Comparison of ENCODE assay signal across 16 cellular contexts in genomic region chr16:84992700-84993075, GRCh38. TPM values are rescaled to one million over a fixed set of nuclear protein-coding genes. Genes with fewer than 3 reads are reported as not detected.
DNase-seq lines count a peak whose midpoint lies in the region; ATAC-seq and TF ChIP-seq lines count a peak whose summit lies in the region.
"Had no signal": no experiment of that assay in that cellular context is flagged by ENCODE, and none has a peak within 500 bp of the region (broad histone marks: within the 10 kb centered on the region; RNA-seq: fewer than 3 reads in every experiment).

No MANE protein-coding gene starts in this region.

- H3K4me3 Mint-ChIP-seq in Caco-2 (ENCODE audit: unreplicated experiment) = peak overlapping the region; percentile 36
- H3K4me3 Mint-ChIP-seq: CD4-positive, CD25-positive, alpha-beta regulatory T cell; neural crest cell had no signal

- no peak for ATAC-seq in GM19324 (IDR thresholded peaks at IDR 0.05; ENCODE audit: low FRiP score, unreplicated experiment)
- ATAC-seq in GM18519 (IDR thresholded peaks at IDR 0.05; ENCODE audit: low FRiP score, unreplicated experiment) = no peak
- ATAC-seq: left lobe of liver had no signal

- no peak overlapping the region for H2AFZ ChIP-seq in hepatocyte

- H4K20me1 ChIP-seq in hepatocyte (ENCODE audit: insufficient read depth, poor library complexity, severe bottlenecking) = peaks cover 11% of the 10 kb centered on the region

- H3K4me1 Mint-ChIP-seq in Caco-2 (ENCODE audit: low read depth, unreplicated experiment) = peaks cover 35% of the 10 kb centered on the region
- H3K4me1 Mint-ChIP-seq: neural crest cell had no signal

- H3K9me3 ChIP-seq in Caco-2 = no peaks in the 10 kb centered on the region
- no peaks in the 10 kb centered on the region for H3K9me3 ChIP-seq in hepatocyte (ENCODE audit: low read depth)
- H3K9me3 ChIP-seq in subcutaneous abdominal adipose tissue (ENCODE audit: control insufficient read depth in 5 of 5, low read length in 5 of 5) = no peaks in the 10 kb centered on the region
- H3K9me3 ChIP-seq in WERI-Rb-1 (ENCODE audit: severe bottlenecking) = no peaks in the 10 kb centered on the region

- H3K4me1 ChIP-seq in Caco-2 = peaks cover 32% of the 10 kb centered on the region
- H3K4me1 ChIP-seq in hepatocyte (ENCODE audit: insufficient read depth) = peaks cover 33% of the 10 kb centered on the region
- peaks cover 0 to 25% (median 16%) of the 10 kb centered on the region in 5 donors for H3K4me1 ChIP-seq in subcutaneous abdominal adipose tissue (ENCODE audit: control insufficient read depth in 5 of 5, insufficient read depth in 5 of 5, low read length in 5 of 5)

- peaks cover 91% of the 10 kb centered on the region for H3K36me3 Mint-ChIP-seq in Caco-2 (ENCODE audit: insufficient read depth, unreplicated experiment)

- BruUV-seq in Caco-2 (replicated peaks; lab: Mats Ljungman, UMichigan) = no TSS peak

- H3K4me3 ChIP-seq in Caco-2 (ENCODE audit: low read depth, low read length) = no peak overlapping the region
- H3K4me3 ChIP-seq in hepatocyte = no peak overlapping the region
- H3K4me3 ChIP-seq in subcutaneous abdominal adipose tissue (ENCODE audit: low read depth in 1 of 5, low read length in 5 of 5) = no peak overlapping the region
- H3K4me3 ChIP-seq in WERI-Rb-1 (ENCODE audit: low read depth, low read length) = no peak overlapping the region

- peak overlapping the region; percentile 98 for H3K27ac ChIP-seq in hepatocyte
- H3K27ac ChIP-seq in subcutaneous abdominal adipose tissue (ENCODE audit: low read depth, low read length) = peak overlapping the region; percentile 37
- H3K27ac ChIP-seq in WERI-Rb-1 = no peak overlapping the region

- no peaks in the 10 kb centered on the region for H3K27me3 Mint-ChIP-seq in Caco-2 (ENCODE audit: insufficient read depth, unreplicated experiment)
- H3K27me3 Mint-ChIP-seq: CD4-positive, CD25-positive, alpha-beta regulatory T cell had no signal

- DNase-seq in Caco-2 = no peak
- peak; percentile 40 for DNase-seq in amniotic epithelial cell (ENCODE audit: low read depth)
- no peak for DNase-seq in hepatocyte (ENCODE audit: low spot score)
- DNase-seq in WERI-Rb-1 = no peak
- DNase-seq in NCI-H146 treated with DMSO at 0.1 percent for 48 hours (lab: John Stamatoyannopoulos, UW; ENCODE audit: unreplicated experiment) = no peak
- DNase-seq: activated naive CD4-positive, alpha-beta T cell treated with Interleukin-2 at 50 U/mL for 16 hours; caudate nucleus; CD4-positive, CD25-positive, alpha-beta regulatory T cell; hippocampal formation; NCI-H1105 treated with DMSO at 0.1 percent for 48 hours; NCI-H345 had no signal

- H3K27ac Mint-ChIP-seq in Caco-2 (ENCODE audit: unreplicated experiment) = peak overlapping the region; percentile 57
- H3K27ac Mint-ChIP-seq: CD4-positive, CD25-positive, alpha-beta regulatory T cell had no signal

- H3K9me2 ChIP-seq in hepatocyte (replicated peaks; ENCODE audit: insufficient read depth) = no peaks in the 10 kb centered on the region

- 84% methylated on average over 3 of the region's 3 CpGs for WGBS in hepatocyte (ENCODE audit: low lambda C conversion rate, missing lambda C conversion rate)

- no peak for TF ChIP-seq CTCF in Caco-2 (IDR thresholded peaks at IDR 0.05; ENCODE audit: insufficient read depth in 1 of 2, low read depth in 1 of 2, low read length in 1 of 2, severe bottlenecking in 1 of 2, unreplicated experiment in 1 of 2)
- no peak for TF ChIP-seq CTCF in hepatocyte (IDR thresholded peaks at IDR 0.05; ENCODE audit: poor library complexity)
- no peak for TF ChIP-seq CTCF in WERI-Rb-1 (IDR thresholded peaks at IDR 0.05; ENCODE audit: low read depth, low read length)

- H3K79me2 ChIP-seq in hepatocyte = peaks cover 88% of the 10 kb centered on the region

- intact Hi-C loops in Caco-2 (cut with micrococcal nuclease; ENCODE audit: unreplicated experiment) = no loop called here

- H3K36me3 ChIP-seq in Caco-2 (ENCODE audit: control insufficient read depth, insufficient read depth, low read length) (0 out of 2 replicates have a peak, but pooled peaks cover 6% of the 10 kb centered on the region), hepatocyte (replicated peaks; ENCODE audit: insufficient read depth, low read depth) (no peaks in the 10 kb centered on the region), subcutaneous abdominal adipose tissue (ENCODE audit: control insufficient read depth in 5 of 5, insufficient read depth in 5 of 5, low read length in 5 of 5) (peaks cover 2 to 53% (median 50%) of the 10 kb centered on the region in 5 donors), WERI-Rb-1 (peaks cover 5% of the 10 kb centered on the region)

- no peaks in the 10 kb centered on the region for H3K27me3 ChIP-seq in Caco-2 (replicated peaks; ENCODE audit: control insufficient read depth, insufficient read depth, low read length)
- H3K27me3 ChIP-seq in hepatocyte = no peaks in the 10 kb centered on the region
- no peaks in the 10 kb centered on the region for H3K27me3 ChIP-seq in subcutaneous abdominal adipose tissue (ENCODE audit: control insufficient read depth in 5 of 5, insufficient read depth in 4 of 5, low read length in 5 of 5)
- H3K27me3 ChIP-seq in WERI-Rb-1 (ENCODE audit: insufficient read depth, low read depth, severe bottlenecking) = no peaks in the 10 kb centered on the region

- H3K4me2 ChIP-seq in hepatocyte = peak overlapping the region; percentile 64

- CTCF ChIA-PET in Caco-2 (lab: Charles Lee) = no interaction called here

- POLR2A ChIA-PET in Caco-2 (lab: Charles Lee) = no interaction called here

- H3K9me3 Mint-ChIP-seq in Caco-2 (ENCODE audit: unreplicated experiment) = no peaks in the 10 kb centered on the region
- H3K9me3 Mint-ChIP-seq: CD4-positive, CD25-positive, alpha-beta regulatory T cell; neural crest cell had no signal

- no peak overlapping the region for H3K9ac ChIP-seq in subcutaneous abdominal adipose tissue (ENCODE audit: low read length in 5 of 5)

RNA-seq across cellular contexts. Expression of gene ZDHHC7, which starts 18.6 kb away (rescaled TPM):
- total RNA-seq in Caco-2 (2022) (82.8 and 85.7 TPM in 2 replicates), hepatocyte (59.2 and 65.2 TPM in 2 replicates)
- 50.0 and 51.4 TPM in 2 replicates for polyA plus RNA-seq in hepatocyte

RNA-seq across cellular contexts. Expression of gene KIAA0513, which starts 34.9 kb away (rescaled TPM):
- total RNA-seq in Caco-2 (2022) (7.1 and 7.9 TPM in 2 replicates), hepatocyte (6.9 and 14.9 TPM in 2 replicates)
- 8.1 and 10.1 TPM in 2 replicates for polyA plus RNA-seq in hepatocyte
